Comparison of ENCODE assay signal across 1 cellular context in the genomic region with DNA sequence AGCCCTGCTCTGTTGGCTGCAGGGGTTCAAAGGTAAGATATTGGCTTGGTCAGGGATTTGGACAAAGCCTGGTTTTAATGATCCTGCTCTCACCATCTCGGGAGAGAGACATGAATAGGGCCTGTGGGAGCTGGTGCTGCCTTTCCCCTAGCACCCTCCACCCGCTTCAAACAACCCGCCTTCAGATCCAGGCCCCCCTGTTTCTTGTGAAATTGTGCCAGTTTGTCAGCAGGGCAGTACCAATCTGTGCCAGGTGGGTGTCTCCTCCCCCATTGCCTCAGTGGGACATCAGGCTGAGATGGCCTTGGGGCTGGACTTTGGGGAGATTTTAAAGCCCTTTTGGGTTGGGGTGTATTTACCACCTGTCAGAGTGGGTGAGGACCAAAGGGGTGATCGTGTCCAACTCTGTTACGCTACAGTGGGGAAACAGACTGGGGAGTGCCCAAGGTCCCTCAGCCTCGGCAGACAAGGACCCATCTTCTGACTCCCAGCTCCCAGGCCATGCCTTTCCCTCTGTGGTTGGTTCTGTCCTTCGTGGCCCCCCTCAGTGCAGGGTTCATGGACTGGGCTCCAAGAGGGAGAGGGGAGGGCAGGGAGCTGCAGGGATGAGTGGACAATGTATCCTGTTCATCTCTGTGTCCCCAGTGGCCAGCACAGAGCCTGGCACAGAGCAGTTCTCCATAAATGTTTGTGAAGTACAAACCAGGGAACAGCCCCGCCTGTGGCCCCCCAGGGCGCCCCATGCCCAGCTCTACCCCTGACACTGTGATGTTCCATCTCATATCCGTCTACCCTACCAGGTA.
TF ChIP-seq lines count a peak whose summit lies in the region.

No MANE protein-coding gene starts in this region.

TF ChIP-seq in K562, 482 proteins besides CTCF, POLR2A, EP300 and RAD21 (continued from another document):
- TF ChIP-seq PRDM10 (IDR thresholded peaks at IDR 0.05; ENCODE audit: partially characterized antibody): peak; percentile 60
